In genomic region chr6:138593100-138593877, GRCh38 we compare ENCODE assay signal across 1 cellular context.
TF ChIP-seq lines count a peak whose summit lies in the region.

No MANE protein-coding gene starts in this region.

TF ChIP-seq in HepG2, 621 proteins besides CTCF, POLR2A, EP300 and RAD21 (continued from another document and continues in another):
- TF ChIP-seq RNF2 (conservative IDR thresholded peaks at IDR 0.05; ENCODE audit: low read depth) (no peak), THAP7 (CRISPR knock-in tag; IDR thresholded peaks at IDR 0.05) (no peak), KAT7 (CRISPR knock-in tag; IDR thresholded peaks at IDR 0.05; ENCODE audit: borderline replicate concordance) (0 out of 2 replicates have a peak, but pooled peaks have one; percentile 33), RBAK (CRISPR knock-in tag; IDR thresholded peaks at IDR 0.05) (no peak), ZNF224 (CRISPR knock-in tag; IDR thresholded peaks at IDR 0.05) (no peak), ZNF354B (CRISPR knock-in tag; IDR thresholded peaks at IDR 0.05) (no peak), ZNF318 (CRISPR knock-in tag; IDR thresholded peaks at IDR 0.05) (no peak), ZNF780A (CRISPR knock-in tag; IDR thresholded peaks at IDR 0.05) (no peak), GZF1 (CRISPR knock-in tag; IDR thresholded peaks at IDR 0.05) (no peak; the same call in 1 of the 2 replicates), JUNB (CRISPR knock-in tag; IDR thresholded peaks at IDR 0.05; ENCODE audit: borderline replicate concordance) (peak; percentile 64; the same call in 1 of the 2 replicates), ZFP82 (CRISPR knock-in tag; IDR thresholded peaks at IDR 0.05; ENCODE audit: borderline replicate concordance) (no peak), ZFP41 (CRISPR knock-in tag; IDR thresholded peaks at IDR 0.05; ENCODE audit: borderline replicate concordance) (no peak), ZNF556 (CRISPR knock-in tag; IDR thresholded peaks at IDR 0.05; ENCODE audit: borderline replicate concordance) (no peak), MXD4 (CRISPR knock-in tag; IDR thresholded peaks at IDR 0.05) (no peak), ZNF205 (CRISPR knock-in tag; IDR thresholded peaks at IDR 0.05) (peak; percentile 65; the same call in 1 of the 2 replicates), YY1 (IDR thresholded peaks at IDR 0.05; ENCODE audit: insufficient read depth, insufficient replicate concordance, low read depth, low read length) (no peak), ZNF644 (CRISPR knock-in tag; IDR thresholded peaks at IDR 0.05; ENCODE audit: low read depth) (peak; percentile 47; the same call in 1 of the 2 replicates), ZNF138 (CRISPR knock-in tag; IDR thresholded peaks at IDR 0.05; ENCODE audit: low read depth) (no peak), ZNF879 (CRISPR knock-in tag; IDR thresholded peaks at IDR 0.05) (no peak), TFE3 (CRISPR knock-in tag; IDR thresholded peaks at IDR 0.05) (peak; percentile 55), NAIF1 (CRISPR knock-in tag; IDR thresholded peaks at IDR 0.05; ENCODE audit: borderline replicate concordance) (peak; percentile 64)
- TF ChIP-seq, protein P1, sequence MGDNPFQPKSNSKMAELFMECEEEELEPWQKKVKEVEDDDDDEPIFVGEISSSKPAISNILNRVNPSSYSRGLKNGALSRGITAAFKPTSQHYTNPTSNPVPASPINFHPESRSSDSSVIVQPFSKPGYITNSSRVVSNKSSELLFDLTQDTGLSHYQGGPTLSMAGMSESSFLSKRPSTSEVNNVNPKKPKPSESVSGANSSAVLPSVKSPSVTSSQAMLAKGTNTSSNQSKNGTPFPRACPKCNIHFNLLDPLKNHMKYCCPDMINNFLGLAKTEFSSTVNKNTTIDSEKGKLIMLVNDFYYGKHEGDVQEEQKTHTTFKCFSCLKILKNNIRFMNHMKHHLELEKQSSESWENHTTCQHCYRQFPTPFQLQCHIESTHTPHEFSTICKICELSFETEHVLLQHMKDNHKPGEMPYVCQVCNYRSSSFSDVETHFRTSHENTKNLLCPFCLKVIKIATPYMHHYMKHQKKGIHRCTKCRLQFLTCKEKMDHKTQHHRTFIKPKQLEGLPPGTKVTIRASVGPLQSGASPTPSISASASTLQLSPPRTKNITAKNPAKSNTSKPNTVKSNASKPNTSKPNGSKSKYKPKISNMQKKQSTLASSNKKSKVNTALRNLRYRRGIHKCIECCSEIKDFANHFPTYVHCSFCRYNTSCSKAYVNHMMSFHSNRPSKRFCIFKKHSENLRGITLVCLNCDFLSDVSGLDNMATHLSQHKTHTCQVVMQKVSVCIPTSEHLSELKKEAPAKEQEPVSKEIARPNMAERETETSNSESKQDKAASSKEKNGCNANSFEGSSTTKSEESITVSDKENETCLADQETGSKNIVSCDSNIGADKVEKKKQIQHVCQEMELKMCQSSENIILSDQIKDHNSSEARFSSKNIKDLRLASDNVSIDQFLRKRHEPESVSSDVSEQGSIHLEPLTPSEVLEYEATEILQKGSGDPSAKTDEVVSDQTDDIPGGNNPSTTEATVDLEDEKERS (CRISPR knock-in tag; IDR thresholded peaks at IDR 0.05): no peak
- TF ChIP-seq, protein P2, sequence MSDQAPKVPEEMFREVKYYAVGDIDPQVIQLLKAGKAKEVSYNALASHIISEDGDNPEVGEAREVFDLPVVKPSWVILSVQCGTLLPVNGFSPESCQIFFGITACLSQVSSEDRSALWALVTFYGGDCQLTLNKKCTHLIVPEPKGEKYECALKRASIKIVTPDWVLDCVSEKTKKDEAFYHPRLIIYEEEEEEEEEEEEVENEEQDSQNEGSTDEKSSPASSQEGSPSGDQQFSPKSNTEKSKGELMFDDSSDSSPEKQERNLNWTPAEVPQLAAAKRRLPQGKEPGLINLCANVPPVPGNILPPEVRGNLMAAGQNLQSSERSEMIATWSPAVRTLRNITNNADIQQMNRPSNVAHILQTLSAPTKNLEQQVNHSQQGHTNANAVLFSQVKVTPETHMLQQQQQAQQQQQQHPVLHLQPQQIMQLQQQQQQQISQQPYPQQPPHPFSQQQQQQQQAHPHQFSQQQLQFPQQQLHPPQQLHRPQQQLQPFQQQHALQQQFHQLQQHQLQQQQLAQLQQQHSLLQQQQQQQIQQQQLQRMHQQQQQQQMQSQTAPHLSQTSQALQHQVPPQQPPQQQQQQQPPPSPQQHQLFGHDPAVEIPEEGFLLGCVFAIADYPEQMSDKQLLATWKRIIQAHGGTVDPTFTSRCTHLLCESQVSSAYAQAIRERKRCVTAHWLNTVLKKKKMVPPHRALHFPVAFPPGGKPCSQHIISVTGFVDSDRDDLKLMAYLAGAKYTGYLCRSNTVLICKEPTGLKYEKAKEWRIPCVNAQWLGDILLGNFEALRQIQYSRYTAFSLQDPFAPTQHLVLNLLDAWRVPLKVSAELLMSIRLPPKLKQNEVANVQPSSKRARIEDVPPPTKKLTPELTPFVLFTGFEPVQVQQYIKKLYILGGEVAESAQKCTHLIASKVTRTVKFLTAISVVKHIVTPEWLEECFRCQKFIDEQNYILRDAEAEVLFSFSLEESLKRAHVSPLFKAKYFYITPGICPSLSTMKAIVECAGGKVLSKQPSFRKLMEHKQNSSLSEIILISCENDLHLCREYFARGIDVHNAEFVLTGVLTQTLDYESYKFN (CRISPR knock-in tag; conservative IDR thresholded peaks at IDR 0.05): peak; percentile 90
- TF ChIP-seq, protein P3, sequence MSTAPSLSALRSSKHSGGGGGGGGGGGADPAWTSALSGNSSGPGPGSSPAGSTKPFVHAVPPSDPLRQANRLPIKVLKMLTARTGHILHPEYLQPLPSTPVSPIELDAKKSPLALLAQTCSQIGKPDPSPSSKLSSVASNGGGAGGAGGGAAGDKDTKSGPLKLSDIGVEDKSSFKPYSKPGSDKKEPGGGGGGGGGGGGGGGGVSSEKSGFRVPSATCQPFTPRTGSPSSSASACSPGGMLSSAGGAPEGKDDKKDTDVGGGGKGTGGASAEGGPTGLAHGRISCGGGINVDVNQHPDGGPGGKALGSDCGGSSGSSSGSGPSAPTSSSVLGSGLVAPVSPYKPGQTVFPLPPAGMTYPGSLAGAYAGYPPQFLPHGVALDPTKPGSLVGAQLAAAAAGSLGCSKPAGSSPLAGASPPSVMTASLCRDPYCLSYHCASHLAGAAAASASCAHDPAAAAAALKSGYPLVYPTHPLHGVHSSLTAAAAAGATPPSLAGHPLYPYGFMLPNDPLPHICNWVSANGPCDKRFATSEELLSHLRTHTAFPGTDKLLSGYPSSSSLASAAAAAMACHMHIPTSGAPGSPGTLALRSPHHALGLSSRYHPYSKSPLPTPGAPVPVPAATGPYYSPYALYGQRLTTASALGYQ (CRISPR knock-in tag; IDR thresholded peaks at IDR 0.05): peak; percentile 39; the same call in 1 of the 2 replicates
- TF ChIP-seq, protein P4, sequence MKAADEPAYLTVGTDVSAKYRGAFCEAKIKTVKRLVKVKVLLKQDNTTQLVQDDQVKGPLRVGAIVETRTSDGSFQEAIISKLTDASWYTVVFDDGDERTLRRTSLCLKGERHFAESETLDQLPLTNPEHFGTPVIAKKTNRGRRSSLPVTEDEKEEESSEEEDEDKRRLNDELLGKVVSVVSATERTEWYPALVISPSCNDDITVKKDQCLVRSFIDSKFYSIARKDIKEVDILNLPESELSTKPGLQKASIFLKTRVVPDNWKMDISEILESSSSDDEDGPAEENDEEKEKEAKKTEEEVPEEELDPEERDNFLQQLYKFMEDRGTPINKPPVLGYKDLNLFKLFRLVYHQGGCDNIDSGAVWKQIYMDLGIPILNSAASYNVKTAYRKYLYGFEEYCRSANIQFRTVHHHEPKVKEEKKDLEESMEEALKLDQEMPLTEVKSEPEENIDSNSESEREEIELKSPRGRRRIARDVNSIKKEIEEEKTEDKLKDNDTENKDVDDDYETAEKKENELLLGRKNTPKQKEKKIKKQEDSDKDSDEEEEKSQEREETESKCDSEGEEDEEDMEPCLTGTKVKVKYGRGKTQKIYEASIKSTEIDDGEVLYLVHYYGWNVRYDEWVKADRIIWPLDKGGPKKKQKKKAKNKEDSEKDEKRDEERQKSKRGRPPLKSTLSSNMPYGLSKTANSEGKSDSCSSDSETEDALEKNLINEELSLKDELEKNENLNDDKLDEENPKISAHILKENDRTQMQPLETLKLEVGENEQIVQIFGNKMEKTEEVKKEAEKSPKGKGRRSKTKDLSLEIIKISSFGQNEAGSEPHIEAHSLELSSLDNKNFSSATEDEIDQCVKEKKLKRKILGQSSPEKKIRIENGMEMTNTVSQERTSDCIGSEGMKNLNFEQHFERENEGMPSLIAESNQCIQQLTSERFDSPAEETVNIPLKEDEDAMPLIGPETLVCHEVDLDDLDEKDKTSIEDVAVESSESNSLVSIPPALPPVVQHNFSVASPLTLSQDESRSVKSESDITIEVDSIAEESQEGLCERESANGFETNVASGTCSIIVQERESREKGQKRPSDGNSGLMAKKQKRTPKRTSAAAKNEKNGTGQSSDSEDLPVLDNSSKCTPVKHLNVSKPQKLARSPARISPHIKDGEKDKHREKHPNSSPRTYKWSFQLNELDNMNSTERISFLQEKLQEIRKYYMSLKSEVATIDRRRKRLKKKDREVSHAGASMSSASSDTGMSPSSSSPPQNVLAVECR (CRISPR knock-in tag; IDR thresholded peaks at IDR 0.05; ENCODE audit: borderline replicate concordance): peak; percentile 45; the same call in 1 of the 2 replicates
